In genomic region chr14:99413172-99413571, GRCh38 we compare ENCODE assay signal across 31 cellular contexts.
DNase-seq lines count a peak whose midpoint lies in the region; ATAC-seq, FAIRE-seq and TF ChIP-seq lines count a peak whose summit lies in the region.
"Had no signal": no experiment of that assay in that cellular context is flagged by ENCODE, and none has a peak within 500 bp of the region (broad histone marks: within the 10 kb centered on the region; RNA-seq: fewer than 3 reads in every experiment).

No MANE protein-coding gene starts in this region.

- H4K20me1 ChIP-seq in H9 (ENCODE audit: control insufficient read depth, insufficient read depth, insufficient read length) (no peaks in the 10 kb centered on the region), H1 (replicated peaks in 1 of 2; ENCODE audit: control insufficient read depth in 1 of 2, insufficient read depth in 2 of 2, low read length in 2 of 2) (no peaks in the 10 kb centered on the region)

- H2BK5ac ChIP-seq in H9 (ENCODE audit: insufficient read length, low read length) (no peak overlapping the region), H1 (ENCODE audit: low read depth, low read length) (no peak overlapping the region)

- intact Hi-C loops in activated CD8-positive, alpha-beta T cell treated with anti-CD3 and anti-CD28 coated beads for 36 hours (cut with micrococcal nuclease) = loop anchor here (10.0 kb wide), 1 partner anchor 88 kb away; no protein-coding TSS in a partner anchor
- intact Hi-C loops in body of pancreas (cut with DNase I) = no loop called here

- H3K4me3 Mint-ChIP-seq in H9 = peak overlapping the region in 1 of 2 experiments; percentile 18; a peak in 3 of 5 replicates
- no peak overlapping the region for H3K4me3 Mint-ChIP-seq in T-helper 17 cell
- H3K4me3 Mint-ChIP-seq in nephron progenitor cell = peak overlapping the region; percentile 35
- H3K4me3 Mint-ChIP-seq in activated CD8-positive, alpha-beta T cell treated with anti-CD3 and anti-CD28 coated beads for 36 hours = no peak overlapping the region
- H3K4me3 Mint-ChIP-seq: activated CD8-positive, alpha-beta memory T cell treated with anti-CD3 and anti-CD28 coated beads, Interleukin-2, amount 10 ng/mL, durations not matched to agents 7 days and 5 days; activated naive CD4-positive, alpha-beta T cell treated with anti-CD3 and anti-CD28 coated beads for 36 hours; naive thymus-derived CD4-positive, alpha-beta T cell had no signal

- no peak for DNase-seq in H9
- no peak for DNase-seq in T-helper 17 cell
- DNase-seq in H1 (ENCODE audit: low read depth in 1 of 2, low spot score in 2 of 2) = no peak
- DNase-seq in nephron progenitor cell = no peak
- no peak for DNase-seq in activated CD8-positive, alpha-beta T cell treated with anti-CD3 and anti-CD28 coated beads for 36 hours
- no peak for DNase-seq in body of pancreas
- no peak for DNase-seq in NCI-H2227 (lab: John Stamatoyannopoulos, UW; ENCODE audit: unreplicated experiment)
- no peak for DNase-seq in foreskin melanocyte
- DNase-seq: ACHN; activated CD4-positive, alpha-beta T cell treated with anti-CD3 and anti-CD28 coated beads, Interleukin-2, amount 10 ng/mL, durations not matched to agents 24 days and 14 days; activated CD8-positive, alpha-beta memory T cell treated with anti-CD3 and anti-CD28 coated beads, Interleukin-2, amount 10 ng/mL, durations not matched to agents 7 days and 5 days; activated naive CD4-positive, alpha-beta T cell treated with anti-CD3 and anti-CD28 coated beads for 36 hours; amniotic stem cell; DMS153; H7; Kasumi-1; left ventricle myocardium inferior; midbrain; MV-4-11; naive thymus-derived CD4-positive, alpha-beta T cell; NCI-H446 treated with DMSO at 0.1 percent for 48 hours; PC-3; spleen; upper lobe of left lung had no signal

- no peaks in the 10 kb centered on the region for H3K9me3 Mint-ChIP-seq in H9
- H3K9me3 Mint-ChIP-seq in nephron progenitor cell = no peaks in the 10 kb centered on the region
- no peaks in the 10 kb centered on the region for H3K9me3 Mint-ChIP-seq in activated CD8-positive, alpha-beta T cell treated with anti-CD3 and anti-CD28 coated beads for 36 hours
- H3K9me3 Mint-ChIP-seq: activated CD4-positive, alpha-beta T cell treated with anti-CD3 and anti-CD28 coated beads, Interleukin-2, amount 10 ng/mL, durations not matched to agents 24 days and 14 days; activated naive CD4-positive, alpha-beta T cell treated with anti-CD3 and anti-CD28 coated beads for 36 hours; naive thymus-derived CD4-positive, alpha-beta T cell had no signal

- no peak overlapping the region for H3K9ac ChIP-seq in H9 (ENCODE audit: extremely low read depth, insufficient read length, low read length)
- H3K9ac ChIP-seq in H1 (replicated peaks in 1 of 4; ENCODE audit: extremely low read depth in 1 of 4, low read depth in 3 of 4, low read length in 3 of 4) = no peak overlapping the region
- H3K9ac ChIP-seq: parathyroid adenoma had no signal

- H3K23ac ChIP-seq in H9 (ENCODE audit: insufficient read length, low read depth, low read length) (no peak overlapping the region), H1 (ENCODE audit: insufficient read length) (no peak overlapping the region)

- no peak for TF ChIP-seq RAD21 in H1 (IDR thresholded peaks at IDR 0.05 in 1 of 2, conservative IDR thresholded peaks at IDR 0.05 in 1 of 2; ENCODE audit: low read depth in 2 of 2, low read length in 2 of 2)

- no peaks in the 10 kb centered on the region for H3K27me3 ChIP-seq in H9 (ENCODE audit: insufficient read depth, low read length)
- H3K27me3 ChIP-seq in H1 (replicated peaks in 1 of 4; ENCODE audit: control insufficient read depth in 3 of 4, extremely low read depth in 1 of 4, insufficient read depth in 3 of 4, low read length in 3 of 4) = no peaks in the 10 kb centered on the region
- H3K27me3 ChIP-seq in body of pancreas = no peaks in the 10 kb centered on the region
- H3K27me3 ChIP-seq: cardiac muscle cell, right atrium auricular region, spleen, upper lobe of left lung had no signal

- H3K4me3 ChIP-seq in H1 (ENCODE audit: extremely low read depth in 1 of 4, insufficient read depth in 2 of 4, low read depth in 3 of 4, low read length in 4 of 4) = no peak overlapping the region
- no peak overlapping the region for H3K4me3 ChIP-seq in body of pancreas
- H3K4me3 ChIP-seq: cardiac muscle cell, coronary artery, left ventricle myocardium inferior, right atrium auricular region, spleen, upper lobe of left lung had no signal

- H2AFZ ChIP-seq in H9 (ENCODE audit: low read length) = no peak overlapping the region
- no peak overlapping the region for H2AFZ ChIP-seq in H1 (ENCODE audit: low read length)
- H2AFZ ChIP-seq: parathyroid adenoma had no signal

- H2BK120ac ChIP-seq in H9 (ENCODE audit: low read depth, low read length, poor library complexity, severe bottlenecking) (no peak overlapping the region), H1 (replicated peaks; ENCODE audit: low read depth, low read length) (no peak overlapping the region)

- CTCF ChIA-PET in H1 (lab: Charles Lee; ENCODE audit: partially characterized antibody) = interaction anchor here (0.6 to 15.0 kb wide), 9 partner anchors 9 to 485 kb away, joined by 3 to 447 read pairs (median 5); no protein-coding TSS in a partner anchor
- CTCF ChIA-PET in activated CD8-positive, alpha-beta T cell treated with anti-CD3 and anti-CD28 coated beads for 36 hours (lab: Charles Lee) = interaction anchor here (1.0 to 8.6 kb wide), 4 partner anchors 12 to 93 kb away, joined by 4 to 145 read pairs (median 8); no protein-coding TSS in a partner anchor

- H4K91ac ChIP-seq in H9 (ENCODE audit: insufficient read length, low read depth, low read length) (no peak overlapping the region), H1 (replicated peaks; ENCODE audit: insufficient read length, low read length) (no peak overlapping the region)

- H3K36me3 Mint-ChIP-seq in H9 (ENCODE audit: insufficient read depth in 1 of 3, low read depth in 3 of 3) (peaks cover 0 to 2% (median 0%) of the 10 kb centered on the region in 3 experiments; a peak in 2 of 7 replicates), T-helper 17 cell (ENCODE audit: low read depth) (peaks cover 7% of the 10 kb centered on the region), nephron progenitor cell (ENCODE audit: low read depth) (peaks cover 9% of the 10 kb centered on the region)
- H3K36me3 Mint-ChIP-seq in activated CD8-positive, alpha-beta T cell treated with anti-CD3 and anti-CD28 coated beads for 36 hours (ENCODE audit: low read depth) = peaks cover 11% of the 10 kb centered on the region

- H3K23me2 ChIP-seq in H9 (ENCODE audit: insufficient read length, low read depth, low read length, poor library complexity, severe bottlenecking) (no peaks in the 10 kb centered on the region), H1 (ENCODE audit: low read depth, low read length) (no peaks in the 10 kb centered on the region)

- ATAC-seq in T-helper 17 cell = no peak
- no peak for ATAC-seq in activated CD8-positive, alpha-beta T cell treated with anti-CD3 and anti-CD28 coated beads for 36 hours
- no peak for ATAC-seq in body of pancreas
- ATAC-seq: activated CD8-positive, alpha-beta memory T cell treated with anti-CD3 and anti-CD28 coated beads, Interleukin-2, amount 10 ng/mL, durations not matched to agents 7 days and 5 days; esophagus mucosa; naive thymus-derived CD4-positive, alpha-beta T cell; PC-3; SK-N-SH treated with all-trans-retinoic acid at 6 μM for 48 hours had no signal

- H3K27ac ChIP-seq in H9 (ENCODE audit: insufficient read length, low read depth, low read length) = peak overlapping the region; percentile 58
- H3K27ac ChIP-seq in H1 (ENCODE audit: low read depth, low read length) = 0 out of 2 replicates have a peak overlapping the region, but pooled peaks have one; percentile 31
- no peak overlapping the region for H3K27ac ChIP-seq in body of pancreas
- H3K27ac ChIP-seq: cardiac muscle cell, coronary artery, left ventricle myocardium inferior, parathyroid adenoma, right atrium auricular region, spleen, upper lobe of left lung had no signal

- H3K36me3 ChIP-seq in H1 (ENCODE audit: control insufficient read depth in 2 of 4, insufficient read depth in 4 of 4, low read length in 3 of 4) = no peaks in the 10 kb centered on the region
- peaks cover 0 to 1% of the 10 kb centered on the region in 2 donors for H3K36me3 ChIP-seq in body of pancreas (replicated peaks in 1 of 2; ENCODE audit: insufficient read depth in 1 of 2, low read depth in 2 of 2)
- H3K36me3 ChIP-seq: cardiac muscle cell had no signal

- H4K5ac ChIP-seq in H9 (ENCODE audit: insufficient read length, low read depth, low read length) (no peak overlapping the region), H1 (ENCODE audit: insufficient read length, low read depth, low read length) (no peak overlapping the region)

- no peak overlapping the region for H2AK5ac ChIP-seq in H9 (ENCODE audit: insufficient read length, low read length)
- H2AK5ac ChIP-seq in H1 (ENCODE audit: low read depth, low read length) = no peak overlapping the region

- H3K4me2 ChIP-seq in H9 (ENCODE audit: insufficient read depth, insufficient read length, low read length) = no peak overlapping the region
- H3K4me2 ChIP-seq in H1 (ENCODE audit: insufficient read depth in 1 of 2, low read depth in 2 of 2, low read length in 2 of 2) = peak overlapping the region; percentile 48 to 55; a peak in 3 of 4 replicates

- peaks cover 70% of the 10 kb centered on the region in 2 experiments for H3K4me1 Mint-ChIP-seq in H9
- H3K4me1 Mint-ChIP-seq in T-helper 17 cell = peaks cover 22% of the 10 kb centered on the region
- peaks cover 40% of the 10 kb centered on the region for H3K4me1 Mint-ChIP-seq in nephron progenitor cell
- peaks cover 20% of the 10 kb centered on the region for H3K4me1 Mint-ChIP-seq in activated CD8-positive, alpha-beta T cell treated with anti-CD3 and anti-CD28 coated beads for 36 hours (ENCODE audit: low read depth)

- H2BK20ac ChIP-seq in H9 (ENCODE audit: low read depth, low read length, poor library complexity, severe bottlenecking) (no peak overlapping the region), H1 (ENCODE audit: low read length) (no peak overlapping the region)

- no peaks in the 10 kb centered on the region for H3K79me2 ChIP-seq in H9 (ENCODE audit: insufficient read depth, low read length)
- H3K79me2 ChIP-seq in H1 (ENCODE audit: control insufficient read depth in 1 of 2, insufficient read depth in 2 of 2, low read length in 2 of 2) = no peaks in the 10 kb centered on the region
- H3K79me2 ChIP-seq: parathyroid adenoma had no signal

- H3K56ac ChIP-seq in H9 (ENCODE audit: insufficient read length, low read depth, low read length) (no peak overlapping the region), H1 (replicated peaks; ENCODE audit: insufficient read length, low read depth, low read length) (no peak overlapping the region)

- H3T11ph ChIP-seq in H9 (ENCODE audit: low read length) = no peak overlapping the region

- H3K27ac Mint-ChIP-seq in H9 = peak overlapping the region; percentile 78 to 92 (median 90)
- peak overlapping the region; percentile 78 for H3K27ac Mint-ChIP-seq in T-helper 17 cell
- H3K27ac Mint-ChIP-seq in nephron progenitor cell = no peak overlapping the region
- no peak overlapping the region for H3K27ac Mint-ChIP-seq in activated CD8-positive, alpha-beta T cell treated with anti-CD3 and anti-CD28 coated beads for 36 hours
- H3K27ac Mint-ChIP-seq: activated naive CD4-positive, alpha-beta T cell treated with anti-CD3 and anti-CD28 coated beads for 36 hours had no signal

- TF ChIP-seq POLR2A in H1 (IDR thresholded peaks at IDR 0.05; ENCODE audit: control extremely low read depth in 1 of 2, low read depth in 2 of 2, low read length in 2 of 2) = no peak
- TF ChIP-seq POLR2A in body of pancreas (IDR thresholded peaks at IDR 0.05) = no peak

- H2BK12ac ChIP-seq in H9 (ENCODE audit: insufficient read length, low read depth, low read length) (no peak overlapping the region), H1 (ENCODE audit: low read depth, low read length) (no peak overlapping the region; the same call in 1 of the 2 replicates)

- FAIRE-seq in H1 (lab: Jason Lieb, UNC) = no peak
- FAIRE-seq: frontal cortex had no signal

- H4K8ac ChIP-seq in H9 (replicated peaks; ENCODE audit: insufficient read length, low read depth, low read length) (no peak overlapping the region), H1 (ENCODE audit: extremely low read depth, insufficient read depth, low read length) (no peak overlapping the region)

- TF ChIP-seq CTCF in H9 (conservative IDR thresholded peaks at IDR 0.05) (no peak), H1 (IDR thresholded peaks at IDR 0.05; ENCODE audit: control extremely low read depth in 1 of 3, insufficient read depth in 1 of 3, low read depth in 1 of 3, low read length in 3 of 3) (no peak), nephron progenitor cell (IDR thresholded peaks at IDR 0.05) (no peak), body of pancreas (IDR thresholded peaks at IDR 0.05) (no peak)
- no peak for TF ChIP-seq CTCF in activated CD8-positive, alpha-beta T cell treated with anti-CD3 and anti-CD28 coated beads for 36 hours (IDR thresholded peaks at IDR 0.05)

- H3K4me1 ChIP-seq in H9 (ENCODE audit: insufficient read depth, low read length) (peaks cover 16% of the 10 kb centered on the region; the same call in 1 of the 2 replicates), H1 (replicated peaks in 1 of 4; ENCODE audit: control insufficient read depth in 3 of 4, insufficient read depth in 4 of 4, low read length in 3 of 4) (peaks cover 11 to 45% (median 27%) of the 10 kb centered on the region in 4 experiments), body of pancreas (peaks cover 6% of the 10 kb centered on the region)
- H3K4me1 ChIP-seq: parathyroid adenoma had no signal

- H3K9me3 ChIP-seq in H9 (ENCODE audit: control insufficient read depth, low read depth, low read length) (no peaks in the 10 kb centered on the region), T-helper 17 cell (ENCODE audit: control insufficient read depth, low read length, poor library complexity, severe bottlenecking) (no peaks in the 10 kb centered on the region), H1 (ENCODE audit: insufficient read depth in 2 of 2, low read depth in 1 of 2, low read length in 1 of 2) (no peaks in the 10 kb centered on the region), body of pancreas (no peaks in the 10 kb centered on the region)
- H3K9me3 ChIP-seq: left ventricle myocardium inferior, right atrium auricular region, spleen, upper lobe of left lung had no signal

- POLR2A ChIA-PET in H1 (lab: Charles Lee; ENCODE audit: partially characterized antibody) = interaction anchor here (0.6 to 2.9 kb wide), 6 partner anchors 11 to 1425 kb away, joined by 3 to 9 read pairs (median 5); no protein-coding TSS in a partner anchor
- POLR2A ChIA-PET in activated CD8-positive, alpha-beta T cell treated with anti-CD3 and anti-CD28 coated beads for 36 hours (lab: Charles Lee) = interaction anchor here (1.4 kb wide), 1 partner anchor 19 kb away, joined by 5 read pairs; no protein-coding TSS in a partner anchor

- H3K18ac ChIP-seq in H9 (ENCODE audit: insufficient read length, low read depth, low read length) (no peak overlapping the region), H1 (ENCODE audit: extremely low read depth, low read length) (no peak overlapping the region)

- H3K79me1 ChIP-seq in H9 (ENCODE audit: insufficient read depth, low read depth, low read length, poor library complexity, severe bottlenecking) (no peaks in the 10 kb centered on the region), H1 (ENCODE audit: low read depth, low read length) (no peaks in the 10 kb centered on the region)

- no CpG with 5 or more reads among the region's 6 CpGs for WGBS in H9 (ENCODE audit: extremely low coverage, insufficient read length, low lambda C conversion rate)
- WGBS in H1 (ENCODE audit: extremely low coverage in 1 of 2, insufficient coverage in 1 of 2, insufficient read length in 1 of 2, insufficient replicate concordance in 2 of 2, low coverage in 1 of 2, low lambda C conversion rate in 2 of 2, missing lambda C conversion rate in 1 of 2), 2 experiments = 35% methylated on average over 6 of the region's 6 CpGs; no CpG with 5 or more reads in 1 of the 2 experiments
- WGBS in body of pancreas, 2 donors = 90 to 94% methylated on average over 6 of the region's 6 CpGs

- H3K27me3 Mint-ChIP-seq in H9 (ENCODE audit: low read depth) (no peaks in the 10 kb centered on the region), T-helper 17 cell (no peaks in the 10 kb centered on the region), nephron progenitor cell (ENCODE audit: low read depth, poor library complexity) (no peaks in the 10 kb centered on the region)
- H3K27me3 Mint-ChIP-seq in activated CD8-positive, alpha-beta T cell treated with anti-CD3 and anti-CD28 coated beads for 36 hours = no peaks in the 10 kb centered on the region
- H3K27me3 Mint-ChIP-seq: activated CD4-positive, alpha-beta T cell treated with anti-CD3 and anti-CD28 coated beads, Interleukin-2, amount 10 ng/mL, durations not matched to agents 24 days and 14 days; activated CD8-positive, alpha-beta memory T cell treated with anti-CD3 and anti-CD28 coated beads, Interleukin-2, amount 10 ng/mL, durations not matched to agents 7 days and 5 days; naive thymus-derived CD4-positive, alpha-beta T cell had no signal

- H3K14ac ChIP-seq in H9 (ENCODE audit: insufficient read depth, low read length) = no peak overlapping the region
- no peak overlapping the region for H3K14ac ChIP-seq in H1 (ENCODE audit: insufficient read length)

- H3K4ac ChIP-seq in H9 (ENCODE audit: low read depth, low read length) (no peak overlapping the region), H1 (replicated peaks; ENCODE audit: insufficient read length, low read depth, low read length) (no peak overlapping the region)

- H2BK15ac ChIP-seq in H9 (ENCODE audit: low read depth, low read length) = no peak overlapping the region
- no peak overlapping the region for H2BK15ac ChIP-seq in H1 (ENCODE audit: low read length)

- no peak for TF ChIP-seq EP300 in H1 (IDR thresholded peaks at IDR 0.05; ENCODE audit: borderline replicate concordance in 1 of 2, low read depth in 2 of 2, low read length in 2 of 2)

Comparison
In these comparisons a context has a peak if more than half of its experiments do, and no peak if none do; other contexts are left out.
1. H3K27ac ChIP-seq: peak in H9 (single experiment) and H1 (single experiment); none in body of pancreas (0 of 4).
2. H3K27ac Mint-ChIP-seq: peak in H9 (3 of 3) and T-helper 17 cell (single experiment); none in nephron progenitor cell (single experiment) and activated CD8-positive, alpha-beta T cell treated with anti-CD3 and anti-CD28 coated beads for 36 hours (single experiment).